In the genomic region with DNA sequence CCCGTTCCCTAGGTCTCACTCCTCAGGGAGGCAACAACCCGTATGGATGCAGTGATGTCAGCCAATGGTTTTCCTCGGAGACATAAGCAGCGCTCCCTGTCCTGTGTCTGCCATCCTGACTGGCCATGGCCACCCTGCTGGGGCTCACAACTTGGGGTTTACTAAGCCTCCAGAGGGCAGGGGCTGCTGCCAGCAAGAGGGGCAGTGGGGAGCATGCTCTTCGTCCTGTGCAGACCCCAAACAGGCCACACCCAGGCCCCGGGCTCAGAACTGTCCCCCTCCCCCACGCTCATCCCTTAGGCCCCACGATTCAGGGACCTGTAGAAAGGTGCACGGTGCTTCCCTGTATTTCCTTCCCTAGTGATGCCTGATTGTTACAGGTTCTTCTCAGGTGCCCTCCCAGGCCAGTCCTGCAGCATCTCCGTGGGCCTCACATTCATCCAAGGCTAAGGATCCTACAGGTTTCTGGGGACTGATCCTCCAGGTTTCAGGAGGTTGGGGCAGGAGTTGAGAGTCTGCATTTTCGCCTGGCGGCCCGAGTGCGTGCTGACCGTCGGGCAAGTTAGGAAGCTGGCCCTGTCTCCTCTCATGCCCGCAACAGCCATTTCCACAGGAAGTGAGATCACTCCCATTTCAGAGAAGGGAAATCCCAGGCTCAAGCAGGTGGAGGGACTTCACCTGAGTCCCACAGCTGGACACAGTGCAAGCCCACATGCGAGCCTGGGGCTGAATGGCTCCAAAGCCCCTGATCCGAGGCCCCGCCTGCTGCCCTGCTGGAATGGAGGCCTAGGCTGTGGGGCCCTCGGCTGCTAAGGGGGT, we compare ENCODE assay signal across 23 cellular contexts.
"Had no signal": no experiment of that assay in that cellular context is flagged by ENCODE, and none has a peak within 500 bp of the region (broad histone marks: within the 10 kb centered on the region; RNA-seq: fewer than 3 reads in every experiment).

No MANE protein-coding gene starts in this region.

- H3K36me3 ChIP-seq: heart left ventricle, lower lobe of right lung, prostate gland, right atrium auricular region, thoracic aorta had no signal

- H3K4me1 ChIP-seq: foreskin keratinocyte, lower lobe of right lung had no signal

- H3K4me3 ChIP-seq: esophagus muscularis mucosa, heart left ventricle, lower lobe of right lung, prostate gland, right atrium auricular region, thoracic aorta had no signal

- ATAC-seq: activated T-cell treated with anti-CD3 and anti-CD28 coated beads, Interleukin-2, amount 50 U/mL, for 72 hours; foreskin keratinocyte; left lobe of liver; natural killer cell treated with Interleukin-12 subunit alpha and Interleukin-12 subunit beta and Interleukin-15 and Interleukin-18, amount 100 ng/mL, for 72 hours; stimulated activated naive CD8-positive, alpha-beta T cell treated with anti-CD3 and anti-CD28 coated beads, Interleukin-15, Interleukin-2, amounts not matched to agents 100 U/mL and 50 U/mL, for 24 hours had no signal

- H3K27ac ChIP-seq: esophagus muscularis mucosa, foreskin keratinocyte, heart left ventricle, lower lobe of right lung, prostate gland, right atrium auricular region, thoracic aorta, VCaP had no signal

- H3K9me3 ChIP-seq: esophagus muscularis mucosa, heart left ventricle, lower lobe of right lung, prostate gland, right atrium auricular region, thoracic aorta had no signal

- DNase-seq: activated CD4-positive, alpha-beta T cell treated with anti-CD3 and anti-CD28 coated beads for 4 hours; activated CD4-positive, alpha-beta T cell treated with anti-CD3 and anti-CD28 coated beads, Interleukin-2, amount 50 U/mL, for 4 hours; activated naive CD4-positive, alpha-beta T cell treated with Interleukin-2 at 50 U/mL for 16 hours; activated T-cell treated with anti-CD3 and anti-CD28 coated beads for 4 hours; activated T-cell treated with anti-CD3 and anti-CD28 coated beads, Interleukin-2, amount 50 U/mL, for 72 hours; anterior cingulate cortex; effector CD4-positive, alpha-beta T cell; foreskin keratinocyte; heart left ventricle; kidney glomerular epithelial cell; lower lobe of right lung; mesenchymal stem cell; stimulated activated CD4-positive, alpha-beta T cell treated with anti-CD3 and anti-CD28 coated beads, Interleukin-2, amount 100 ng/mL, for 48 hours; stimulated activated naive CD8-positive, alpha-beta T cell treated with anti-CD3 and anti-CD28 coated beads, Interleukin-15, Interleukin-2, amounts not matched to agents 100 U/mL and 50 U/mL, for 24 hours; T-helper 1 cell; trophoblast cell had no signal

- H3K27me3 ChIP-seq: esophagus muscularis mucosa, foreskin keratinocyte, heart left ventricle, right atrium auricular region had no signal
